1 cellular context compared by ENCODE assay signal in the genomic region with DNA sequence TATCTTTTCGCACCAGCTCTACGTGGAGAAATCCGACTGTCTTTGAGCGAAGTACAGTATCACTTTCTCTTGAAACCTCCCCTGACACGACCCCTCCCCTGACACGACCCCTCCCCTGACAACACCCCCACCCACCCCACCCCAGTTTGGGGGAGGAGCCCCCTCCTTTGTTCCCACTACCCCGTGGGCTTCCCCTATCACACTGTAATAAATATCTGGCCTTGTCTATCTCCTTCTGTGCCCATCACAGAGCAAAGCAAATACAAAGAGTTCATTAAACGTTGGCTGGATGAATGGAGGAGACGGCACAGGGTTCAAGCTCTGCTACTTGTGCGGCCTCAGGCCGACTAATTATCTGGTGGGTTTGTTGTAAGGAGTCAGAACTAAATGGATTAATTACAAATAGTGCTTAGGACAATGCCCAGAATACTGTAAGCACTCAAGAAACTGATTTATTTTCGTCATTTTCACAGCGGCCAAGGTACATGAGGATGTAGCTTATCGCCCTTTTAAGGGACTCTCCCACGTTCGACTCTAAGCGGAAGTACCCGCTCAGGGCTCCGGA.
A peak's percentile ranks its signal among the peaks of the same experiment; 100 is the strongest.
TF ChIP-seq lines count a peak whose summit lies in the region.

No MANE protein-coding gene starts in this region.

TF ChIP-seq in SK-N-SH, 30 proteins besides CTCF, POLR2A, EP300 and RAD21:
- no peak for TF ChIP-seq RFX5 (IDR thresholded peaks at IDR 0.05; ENCODE audit: low read length)
- no peak for TF ChIP-seq TCF12 (IDR thresholded peaks at IDR 0.05)
- TF ChIP-seq, protein P1, sequence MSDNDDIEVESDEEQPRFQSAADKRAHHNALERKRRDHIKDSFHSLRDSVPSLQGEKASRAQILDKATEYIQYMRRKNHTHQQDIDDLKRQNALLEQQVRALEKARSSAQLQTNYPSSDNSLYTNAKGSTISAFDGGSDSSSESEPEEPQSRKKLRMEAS (IDR thresholded peaks at IDR 0.05; ENCODE audit: low read depth) = peak; percentile 90
- TF ChIP-seq YY1 (IDR thresholded peaks at IDR 0.05; ENCODE audit: low read depth) = no peak
- TF ChIP-seq NRF1 (IDR thresholded peaks at IDR 0.05; ENCODE audit: low read depth, low read length) = no peak
- TF ChIP-seq USF1 (IDR thresholded peaks at IDR 0.05; ENCODE audit: borderline replicate concordance, low read depth) = no peak
- TF ChIP-seq POLR2AphosphoS5 (IDR thresholded peaks at IDR 0.05; ENCODE audit: low read depth, low read length) = peak; percentile 57; the same call in 1 of the 2 replicates
TF ChIP-seq in SK-N-SH: peak in this region for 2.
